In the genomic region with DNA sequence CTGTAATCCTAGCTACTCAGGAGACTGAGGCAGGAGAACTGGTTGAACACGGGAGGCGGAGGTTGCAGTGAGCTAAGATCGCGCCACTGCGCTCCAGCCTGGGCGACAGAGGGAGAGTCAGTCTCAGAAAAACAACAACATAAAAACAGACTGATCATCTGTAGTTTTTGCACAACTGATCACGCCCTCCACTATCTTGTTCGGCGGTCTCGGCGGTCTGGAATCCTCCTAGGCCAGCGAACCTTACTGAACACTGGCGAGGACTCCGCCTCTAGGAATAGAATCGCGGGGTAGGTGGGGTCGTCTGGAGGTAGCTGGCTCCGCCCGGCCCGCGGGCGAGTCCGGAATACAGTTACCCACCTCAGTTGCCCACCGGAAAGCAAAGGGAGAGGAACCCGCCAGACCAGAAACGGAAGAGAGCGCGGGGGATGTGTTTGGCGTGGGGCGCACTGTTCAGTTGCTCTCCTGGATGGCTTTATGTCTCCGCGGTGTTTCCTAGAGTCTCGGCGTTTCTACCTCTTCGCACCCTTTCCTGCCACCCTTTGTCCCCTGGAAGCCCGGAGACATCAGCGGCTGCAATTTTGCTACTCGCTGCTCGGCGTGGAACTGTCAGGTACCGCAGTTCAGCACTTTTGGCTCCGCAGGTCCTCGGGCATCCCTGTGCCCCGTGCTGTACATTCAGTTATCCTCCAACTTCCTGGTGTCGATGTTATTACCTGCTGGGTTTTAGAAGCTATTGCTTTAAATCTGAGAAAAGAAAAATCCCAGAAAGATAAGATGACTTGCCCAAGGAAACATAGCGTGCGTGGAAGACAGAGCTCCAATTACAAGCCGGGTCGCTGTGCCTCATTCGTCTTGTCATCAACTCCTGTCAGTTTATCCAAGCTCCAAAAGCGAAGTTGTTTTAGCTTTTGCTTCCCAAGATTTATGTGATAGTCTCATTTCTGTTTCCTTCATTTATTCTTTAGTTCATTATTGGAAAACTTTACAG, we compare ENCODE assay signal across 8 cellular contexts. TPM values are rescaled to one million over a fixed set of nuclear protein-coding genes. Genes with fewer than 3 reads are reported as not detected.
DNase-seq lines count a peak whose midpoint lies in the region; ATAC-seq, FAIRE-seq and TF ChIP-seq lines count a peak whose summit lies in the region.

No MANE protein-coding gene starts in this region.

- CTCF ChIA-PET in T-cell (lab: Charles Lee) = interaction anchor here (0.6 to 2.9 kb wide), 4 partner anchors 12 to 815 kb away, joined by 3 to 40 read pairs (median 4); partner anchors contain the start of gene SUGT1 (in 2 of the 2)

- ATAC-seq in GM18498 (IDR thresholded peaks at IDR 0.05; ENCODE audit: unreplicated experiment) (peak; percentile 98), HG02884 (IDR thresholded peaks at IDR 0.05; ENCODE audit: unreplicated experiment) (peak; percentile 93), T-cell (replicated peaks in 1 of 4) (peak; percentile 95 to 97 (median 96))

- POLR2A ChIA-PET in T-cell (lab: Charles Lee) = interaction anchor here (0.6 to 2.0 kb wide), 6 partner anchors 35 to 1166 kb away, joined by 3 to 11 read pairs (median 4); partner anchors contain the start of gene SUGT1 (in 1 of the 2)

- H3K4me3 Mint-ChIP-seq in T-cell = peak overlapping the region; percentile 97 to 98 (median 98)

- peaks cover 0 to 11% of the 10 kb centered on the region in 2 donors for H3K4me1 ChIP-seq in right atrium auricular region

- peak overlapping the region; percentile 59 to 79 for H3K4me3 ChIP-seq in right atrium auricular region

- TF ChIP-seq CTCF in right atrium auricular region (IDR thresholded peaks at IDR 0.05) = no peak

- peak overlapping the region; percentile 74 to 82 for H3K27ac ChIP-seq in right atrium auricular region

- H3K9me3 Mint-ChIP-seq in T-cell = no peaks in the 10 kb centered on the region

- H3K27me3 Mint-ChIP-seq in T-cell = no peaks in the 10 kb centered on the region

- H3K27ac Mint-ChIP-seq in T-cell = peak overlapping the region; percentile 95 to 98

- peaks cover 32 to 49% (median 37%) of the 10 kb centered on the region in 3 donors for H3K4me1 Mint-ChIP-seq in T-cell

- H3K36me3 Mint-ChIP-seq in T-cell = peaks cover 5% of the 10 kb centered on the region

- no peaks in the 10 kb centered on the region for H3K9me3 ChIP-seq in right atrium auricular region

- peak; percentile 87 for DNase-seq in NCI-H146 treated with DMSO at 0.1 percent for 48 hours (lab: John Stamatoyannopoulos, UW; ENCODE audit: unreplicated experiment)
- DNase-seq in T-cell = peak; percentile 67 to 89 (median 78)
- DNase-seq in amygdala (lab: John Stamatoyannopoulos, UW) = peak in 55 of 56 donors; percentile 7 to 83 (median 60)
- DNase-seq in right atrium auricular region (ENCODE audit: low spot score) = peak; percentile 79
- peak; percentile 27 for DNase-seq in pulmonary artery endothelial cell (ENCODE audit: low read depth, low spot score)
- DNase-seq in urothelium cell line (ENCODE audit: low spot score) = peak; percentile 82

- H3K36me3 ChIP-seq in right atrium auricular region = peaks cover under 1% of the 10 kb centered on the region

- H3K27me3 ChIP-seq in right atrium auricular region = no peaks in the 10 kb centered on the region

- no peak for FAIRE-seq in urothelium cell line (lab: Jason Lieb, UNC)

RNA-seq across cellular contexts. Expression of gene HNRNPA1L2, which starts 24.9 kb away (rescaled TPM):
- total RNA-seq in T-cell (10 to 100 TPM; 14.0 to 17.1 (median 15.9) TPM), right atrium auricular region (1 to 10 TPM; 1.8 to 2.2 TPM), pulmonary artery endothelial cell (3.4 and 4.3 TPM in 2 replicates)

RNA-seq across cellular contexts. Expression of gene SUGT1, which starts 35.3 kb away (rescaled TPM):
- 10 to 100 TPM; 28.2 to 33.1 (median 28.6) TPM for total RNA-seq in T-cell
- total RNA-seq in right atrium auricular region = 10 to 100 TPM; 33.4 to 38.3 TPM
- 59.0 and 111 TPM in 2 replicates for total RNA-seq in pulmonary artery endothelial cell

Comparison
In these comparisons a context has a peak if more than half of its experiments do, and no peak if none do; other contexts are left out.
1. Peak in every context shown above with its lines: DNase-seq, ATAC-seq, H3K4me3 ChIP-seq and H3K27ac ChIP-seq.
2. DNase-seq: peak in every context shown above with its lines; median percentile 87 in NCI-H146 treated with DMSO at 0.1 percent for 48 hours; 82 in urothelium cell line; 79 in right atrium auricular region; 78 in T-cell; 60 in amygdala; 27 in pulmonary artery endothelial cell.